ENCODE assay signal across 23 cellular contexts in the genomic region with DNA sequence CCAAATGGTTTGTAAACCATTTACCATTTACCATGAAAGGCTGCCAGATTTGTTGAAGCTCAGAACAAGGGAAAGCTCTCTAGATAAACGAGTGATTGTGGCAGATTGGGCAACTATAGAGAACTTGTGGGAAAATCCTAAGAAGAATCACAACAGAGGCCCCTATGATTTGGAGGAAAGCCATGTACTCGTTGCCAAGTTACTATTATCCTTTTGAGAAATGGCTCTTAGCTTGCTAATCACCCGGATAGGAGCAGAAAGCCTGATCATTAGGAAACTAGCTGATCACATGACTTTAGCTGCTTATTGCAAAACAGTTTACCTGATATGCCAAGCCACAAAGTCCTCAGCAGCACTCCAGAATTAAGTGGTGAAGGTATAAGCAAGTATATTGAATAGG. TPM values are rescaled to one million over a fixed set of nuclear protein-coding genes. Genes with fewer than 3 reads are reported as not detected.
A peak's percentile ranks its signal among the peaks of the same experiment; 100 is the strongest.
DNase-seq lines count a peak whose midpoint lies in the region; ATAC-seq and TF ChIP-seq lines count a peak whose summit lies in the region.
"Had no signal": no experiment of that assay in that cellular context is flagged by ENCODE, and none has a peak within 500 bp of the region (broad histone marks: within the 10 kb centered on the region; RNA-seq: fewer than 3 reads in every experiment).

No MANE protein-coding gene starts in this region.

- ATAC-seq in GM23338 (no peak), esophagus mucosa (peak; percentile 57), gastrocnemius medialis (no peak)
- ATAC-seq: HCT116, Panc1, T-helper 17 cell had no signal

- H2AFZ ChIP-seq in GM23338 (peak overlapping the region; percentile 9; the same call in 1 of the 2 replicates), parathyroid adenoma (peak overlapping the region; percentile 30)

- no peaks in the 10 kb centered on the region for H3K36me3 Mint-ChIP-seq in GM23338 (ENCODE audit: low read depth)
- H3K36me3 Mint-ChIP-seq: activated CD4-positive, alpha-beta memory T cell treated with anti-CD3 and anti-CD28 coated beads for 36 hours had no signal

- H3K9me3 ChIP-seq in parathyroid adenoma (ENCODE audit: control insufficient read depth, low read length) (no peaks in the 10 kb centered on the region), gastrocnemius medialis (no peaks in the 10 kb centered on the region)

- intact Hi-C loops in gastrocnemius medialis (cut with DNase I; ENCODE audit: low total_unique reads): no loop called here

- in situ Hi-C loops in gastrocnemius medialis (cut with MboI; ENCODE audit: low sequenced_read_pairs in 4 of 4): no loop called here

- no peak overlapping the region for H3K4me3 Mint-ChIP-seq in GM23338
- H3K4me3 Mint-ChIP-seq: activated CD4-positive, alpha-beta memory T cell treated with anti-CD3 and anti-CD28 coated beads for 36 hours; naive B cell; T-helper 17 cell had no signal

- H3K9ac ChIP-seq in parathyroid adenoma: no peak overlapping the region

- H3K36me3 ChIP-seq in GM23338 (ENCODE audit: insufficient read depth) (no peaks in the 10 kb centered on the region), parathyroid adenoma (ENCODE audit: control insufficient read depth, insufficient read depth, low read length) (no peaks in the 10 kb centered on the region), gastrocnemius medialis (no peaks in the 10 kb centered on the region)
- H3K36me3 ChIP-seq: sigmoid colon, tibial artery had no signal

- no peak overlapping the region for H3K27ac ChIP-seq in GM23338 (ENCODE audit: low read depth)
- no peak overlapping the region for H3K27ac ChIP-seq in parathyroid adenoma
- H3K27ac ChIP-seq in gastrocnemius medialis: no peak overlapping the region
- H3K27ac ChIP-seq: sigmoid colon, tibial artery had no signal

- H3K27me3 ChIP-seq in GM23338 (ENCODE audit: insufficient read depth): no peaks in the 10 kb centered on the region
- no peaks in the 10 kb centered on the region for H3K27me3 ChIP-seq in parathyroid adenoma (ENCODE audit: control insufficient read depth, insufficient read depth, low read length)
- H3K27me3 ChIP-seq in gastrocnemius medialis: no peaks in the 10 kb centered on the region
- H3K27me3 ChIP-seq: sigmoid colon, tibial artery had no signal

- H3K4me1 ChIP-seq in GM23338 (ENCODE audit: insufficient read depth) (peaks cover 10% of the 10 kb centered on the region), parathyroid adenoma (no peaks in the 10 kb centered on the region), gastrocnemius medialis (no peaks in the 10 kb centered on the region)
- H3K4me1 ChIP-seq: sigmoid colon had no signal

- peaks cover 9% of the 10 kb centered on the region for H3K4me1 Mint-ChIP-seq in GM23338
- H3K4me1 Mint-ChIP-seq: naive B cell, T-helper 17 cell had no signal

- H3K9me3 Mint-ChIP-seq in GM23338: peaks cover 7% of the 10 kb centered on the region; the same call in 2 of the 3 replicates
- H3K9me3 Mint-ChIP-seq: activated CD4-positive, alpha-beta memory T cell treated with anti-CD3 and anti-CD28 coated beads for 36 hours had no signal

- no peak overlapping the region for H3K4me3 ChIP-seq in GM23338
- H3K4me3 ChIP-seq in parathyroid adenoma (ENCODE audit: low read depth, low read length): no peak overlapping the region
- no peak overlapping the region for H3K4me3 ChIP-seq in gastrocnemius medialis
- H3K4me3 ChIP-seq: sigmoid colon, tibial artery had no signal

- DNase-seq in GM23338 (ENCODE audit: low spot score) (no peak), NCI-H82 (lab: John Stamatoyannopoulos, UW) (peak; percentile 21), gastrocnemius medialis (no peak), germinal center (ENCODE audit: low spot score) (no peak), NCI-H146 (lab: John Stamatoyannopoulos, UW) (no peak)
- no peak for DNase-seq in activated CD4-positive, CD25-positive, alpha-beta regulatory T cell treated with anti-CD3 and anti-CD28 coated beads, Interleukin-2, amount 50 U/mL, for 72 hours
- DNase-seq: activated CD4-positive, alpha-beta memory T cell treated with anti-CD3 and anti-CD28 coated beads for 36 hours; activated T-cell treated with anti-CD3 and anti-CD28 coated beads for 4 hours; AML-193; aorta; dermis blood vessel endothelial cell; glutamatergic neuron; naive B cell; NCI-H1930; sigmoid colon; stimulated activated CD4-positive, alpha-beta T cell treated with anti-CD3 and anti-CD28 coated beads, Interleukin-2, amount 100 ng/mL, for 24 hours; stimulated activated naive CD4-positive, alpha-beta T cell treated with Interleukin-2 at 50 U/mL for 16 hours; T-helper 17 cell; tibial artery had no signal

- H3F3A ChIP-seq in GM23338 (replicated peaks; ENCODE audit: low read depth): no peaks in the 10 kb centered on the region

- H3K79me2 ChIP-seq in GM23338 (replicated peaks; ENCODE audit: insufficient read depth): no peaks in the 10 kb centered on the region
- H3K79me2 ChIP-seq in parathyroid adenoma: no peaks in the 10 kb centered on the region

- no peak for TF ChIP-seq POLR2A in gastrocnemius medialis (IDR thresholded peaks at IDR 0.05)

- no peak overlapping the region for H3K27ac Mint-ChIP-seq in GM23338
- H3K27ac Mint-ChIP-seq: activated CD4-positive, alpha-beta memory T cell treated with anti-CD3 and anti-CD28 coated beads for 36 hours; T-helper 17 cell had no signal

- no peaks in the 10 kb centered on the region for H3K9me2 ChIP-seq in GM23338 (ENCODE audit: insufficient read depth)

- peaks cover 4% of the 10 kb centered on the region for H3K27me3 Mint-ChIP-seq in GM23338 (ENCODE audit: insufficient read depth, low read depth, poor library complexity)
- H3K27me3 Mint-ChIP-seq: activated CD4-positive, alpha-beta memory T cell treated with anti-CD3 and anti-CD28 coated beads for 36 hours; naive B cell; T-helper 17 cell had no signal

- TF ChIP-seq CTCF in GM23338 (conservative IDR thresholded peaks at IDR 0.05; ENCODE audit: low read depth in 2 of 2) (no peak), parathyroid adenoma (IDR thresholded peaks at IDR 0.05) (no peak), gastrocnemius medialis (IDR thresholded peaks at IDR 0.05 in 4 of 5, conservative IDR thresholded peaks at IDR 0.05 in 1 of 5) (no peak)

- no peaks in the 10 kb centered on the region for H4K20me1 ChIP-seq in GM23338 (replicated peaks; ENCODE audit: insufficient read depth)

- no peak overlapping the region for H3K4me2 ChIP-seq in GM23338
- H3K4me2 ChIP-seq in parathyroid adenoma (ENCODE audit: low read length): no peak overlapping the region

TF ChIP-seq in GM23338, 12 proteins besides CTCF, POLR2A, EP300 and RAD21 (continues in another document):
- TF ChIP-seq ZNF114 (CRISPR knock-in tag; IDR thresholded peaks at IDR 0.05) (no peak), JUNB (IDR thresholded peaks at IDR 0.05; ENCODE audit: unreplicated experiment) (no peak), STAT1 (IDR thresholded peaks at IDR 0.05; ENCODE audit: unreplicated experiment) (no peak), ZNF331 (CRISPR knock-in tag; IDR thresholded peaks at IDR 0.05; ENCODE audit: low read depth) (no peak), POLR2AphosphoS5 (IDR thresholded peaks at IDR 0.05; ENCODE audit: low read depth) (no peak)

RNA-seq across cellular contexts. Expression of gene ATG10, which starts 23.5 kb away (rescaled TPM):
- total RNA-seq in GM23338 (2014; rRNA removed; shearing (Covaris generic)): 7.7 and 12.5 TPM in 2 replicates
- polyA plus RNA-seq in GM23338 (2016; fragmentation: Nextera tagmentation; extraction: Ambion mirVana): 16.4 and 17.7 TPM in 2 replicates
- total RNA-seq in esophagus mucosa: 8.1 TPM
- 1 to 10 TPM; 2.9 to 8.5 (median 6.0) TPM for total RNA-seq in gastrocnemius medialis
